ENCODE assay signal across 1 cellular context in genomic region chr16:30922960-30923535, GRCh38.
TF ChIP-seq lines count a peak whose summit lies in the region.

No MANE protein-coding gene starts in this region.

TF ChIP-seq in HepG2, 621 proteins besides CTCF, POLR2A, EP300 and RAD21 (continued from another document and continues in another):
- TF ChIP-seq ZKSCAN8 (CRISPR knock-in tag; IDR thresholded peaks at IDR 0.05; ENCODE audit: borderline replicate concordance) (peak; percentile 26; the same call in 1 of the 2 replicates), SMAD1 (CRISPR knock-in tag; IDR thresholded peaks at IDR 0.05; ENCODE audit: borderline replicate concordance, low read depth) (no peak), ATF1 (CRISPR knock-in tag; IDR thresholded peaks at IDR 0.05) (peak; percentile 80), ZBTB20 (CRISPR knock-in tag; IDR thresholded peaks at IDR 0.05; ENCODE audit: borderline replicate concordance, low read depth) (peak; percentile 14; the same call in 1 of the 2 replicates), HBP1 (CRISPR knock-in tag; IDR thresholded peaks at IDR 0.05; ENCODE audit: low read depth) (peak; percentile 47; the same call in 1 of the 2 replicates), ZNF280B (CRISPR knock-in tag; IDR thresholded peaks at IDR 0.05; ENCODE audit: borderline replicate concordance) (peak; percentile 77; the same call in 1 of the 2 replicates), TOPORS (CRISPR knock-in tag; IDR thresholded peaks at IDR 0.05) (peak; percentile 90; the same call in 1 of the 2 replicates), ZFP36L2 (CRISPR knock-in tag; IDR thresholded peaks at IDR 0.05) (peak; percentile 35; the same call in 1 of the 2 replicates), ZBTB26 (CRISPR knock-in tag; IDR thresholded peaks at IDR 0.05; ENCODE audit: borderline replicate concordance) (no peak), ZNF407 (CRISPR knock-in tag; IDR thresholded peaks at IDR 0.05; ENCODE audit: not compliant biosample characterization) (peak; percentile 25), MED13 (CRISPR knock-in tag; IDR thresholded peaks at IDR 0.05) (no peak), ZNF180 (CRISPR knock-in tag; IDR thresholded peaks at IDR 0.05; ENCODE audit: borderline replicate concordance, low read depth) (no peak), MIER3 (CRISPR knock-in tag; IDR thresholded peaks at IDR 0.05; ENCODE audit: borderline replicate concordance) (peak; percentile 81), ZBTB34 (CRISPR knock-in tag; IDR thresholded peaks at IDR 0.05) (peak; percentile 63; the same call in 1 of the 2 replicates), ZNF572 (CRISPR knock-in tag; IDR thresholded peaks at IDR 0.05) (0 out of 2 replicates have a peak, but pooled peaks have one; percentile 60), SOX5 (CRISPR knock-in tag; IDR thresholded peaks at IDR 0.05; ENCODE audit: borderline replicate concordance) (peak; percentile 64), HIC2 (CRISPR knock-in tag; IDR thresholded peaks at IDR 0.05; ENCODE audit: low read depth) (peak; percentile 14; the same call in 1 of the 2 replicates), CBX5 (CRISPR knock-in tag; IDR thresholded peaks at IDR 0.05; ENCODE audit: borderline replicate concordance) (0 out of 2 replicates have a peak, but pooled peaks have one; percentile 35), MYNN (CRISPR knock-in tag; IDR thresholded peaks at IDR 0.05; ENCODE audit: low read depth) (no peak), THYN1 (CRISPR knock-in tag; IDR thresholded peaks at IDR 0.05; ENCODE audit: borderline replicate concordance, low read depth) (peak; percentile 16; the same call in 1 of the 2 replicates), ZNF709 (CRISPR knock-in tag; IDR thresholded peaks at IDR 0.05) (no peak), MTA1 (CRISPR knock-in tag; IDR thresholded peaks at IDR 0.05; ENCODE audit: borderline replicate concordance) (no peak), ZNF441 (CRISPR knock-in tag; IDR thresholded peaks at IDR 0.05; ENCODE audit: borderline replicate concordance) (peak; percentile 55; the same call in 1 of the 2 replicates), RBM22 (optimal IDR thresholded peaks at IDR 0.05; ENCODE audit: low read length) (peak; percentile 35), ZNF777 (CRISPR knock-in tag; IDR thresholded peaks at IDR 0.05) (no peak; the same call in 1 of the 2 replicates), TGIF2 (CRISPR knock-in tag; IDR thresholded peaks at IDR 0.05) (peak; percentile 71), SP4 (CRISPR knock-in tag; IDR thresholded peaks at IDR 0.05) (peak; percentile 99), TRAFD1 (CRISPR knock-in tag; IDR thresholded peaks at IDR 0.05; ENCODE audit: borderline replicate concordance) (no peak), DMAP1 (CRISPR knock-in tag; IDR thresholded peaks at IDR 0.05) (peak; percentile 93; the same call in 1 of the 2 replicates), ZBTB14 (CRISPR knock-in tag; IDR thresholded peaks at IDR 0.05) (peak; percentile 14; the same call in 1 of the 2 replicates), NFE2 (CRISPR knock-in tag; IDR thresholded peaks at IDR 0.05) (peak; percentile 42; the same call in 1 of the 2 replicates), DRAP1 (CRISPR knock-in tag; IDR thresholded peaks at IDR 0.05) (peak; percentile 3; the same call in 1 of the 2 replicates), CBFB (CRISPR knock-in tag; IDR thresholded peaks at IDR 0.05) (peak; percentile 79; the same call in 1 of the 2 replicates), ZFY (CRISPR knock-in tag; IDR thresholded peaks at IDR 0.05) (peak; percentile 60), ETV6 (CRISPR knock-in tag; conservative IDR thresholded peaks at IDR 0.05) (peak; percentile 90; the same call in 1 of the 2 replicates), HNF1B (CRISPR knock-in tag; IDR thresholded peaks at IDR 0.05) (peak; percentile 49; the same call in 1 of the 2 replicates)
